ENCODE assay signal across 11 cellular contexts in genomic region chr7:100432053-100432452, GRCh38. TPM values are rescaled to one million over a fixed set of nuclear protein-coding genes. Genes with fewer than 3 reads are reported as not detected.
DNase-seq lines count a peak whose midpoint lies in the region; ATAC-seq and TF ChIP-seq lines count a peak whose summit lies in the region.
"Had no signal": no experiment of that assay in that cellular context is flagged by ENCODE, and none has a peak within 500 bp of the region (broad histone marks: within the 10 kb centered on the region; RNA-seq: fewer than 3 reads in every experiment).

No MANE protein-coding gene starts in this region.

- H4K20me1 ChIP-seq in DOHH2 (ENCODE audit: control insufficient read depth, insufficient read depth, low read depth, low read length) (peaks cover 11% of the 10 kb centered on the region; the same call in 1 of the 2 replicates), OCI-LY1 (ENCODE audit: insufficient read depth, low read length) (no peaks in the 10 kb centered on the region), neural progenitor cell (ENCODE audit: low read depth) (peaks cover 51% of the 10 kb centered on the region)

- H3K27me3 ChIP-seq in DOHH2 (ENCODE audit: control insufficient read depth, low read length) (no peaks in the 10 kb centered on the region), OCI-LY1 (ENCODE audit: insufficient read depth, low read length) (no peaks in the 10 kb centered on the region), neural progenitor cell (peaks cover 10% of the 10 kb centered on the region)

- H3K4me3 ChIP-seq in DOHH2 (ENCODE audit: low read length) (peak overlapping the region; percentile 77), OCI-LY1 (ENCODE audit: low read depth, low read length, poor library complexity, severe bottlenecking) (no peak overlapping the region), neural progenitor cell (peak overlapping the region; percentile 71)

- H3K36me3 ChIP-seq in DOHH2 (ENCODE audit: control insufficient read depth, low read length): peaks cover 64% of the 10 kb centered on the region
- peaks cover 52% of the 10 kb centered on the region for H3K36me3 ChIP-seq in OCI-LY1 (ENCODE audit: insufficient read depth, low read length)
- no peaks in the 10 kb centered on the region for H3K36me3 ChIP-seq in neural progenitor cell

- no peak for TF ChIP-seq CTCF in DOHH2 (IDR thresholded peaks at IDR 0.05; ENCODE audit: low read depth, low read length, poor library complexity, severe bottlenecking)
- TF ChIP-seq CTCF in OCI-LY1 (IDR thresholded peaks at IDR 0.05; ENCODE audit: low read length): no peak
- no peak for TF ChIP-seq CTCF in chondrocyte (IDR thresholded peaks at IDR 0.05)
- no peak for TF ChIP-seq CTCF in neural progenitor cell (IDR thresholded peaks at IDR 0.05)
- no peak for TF ChIP-seq CTCF in omental fat pad (IDR thresholded peaks at IDR 0.05)
- no peak for TF ChIP-seq CTCF in GM10266 (IDR thresholded peaks at IDR 0.05; ENCODE audit: control insufficient read depth, insufficient read depth, low read depth, missing control alignments)

- no peak overlapping the region for H2AFZ ChIP-seq in OCI-LY1 (ENCODE audit: low read length)
- no peak overlapping the region for H2AFZ ChIP-seq in neural progenitor cell (replicated peaks)

- peaks cover 60% of the 10 kb centered on the region for H3K4me1 ChIP-seq in DOHH2 (ENCODE audit: control insufficient read depth, low read length)
- H3K4me1 ChIP-seq in OCI-LY1 (ENCODE audit: insufficient read depth, low read length, severe bottlenecking): peaks cover 59% of the 10 kb centered on the region
- peaks cover 32% of the 10 kb centered on the region for H3K4me1 ChIP-seq in neural progenitor cell

- H3K27me3 Mint-ChIP-seq in chondrocyte (ENCODE audit: low read depth): no peaks in the 10 kb centered on the region
- H3K27me3 Mint-ChIP-seq in neural progenitor cell (ENCODE audit: insufficient read depth, low read depth): peaks cover 12% of the 10 kb centered on the region

- H3K9me3 ChIP-seq in DOHH2 (ENCODE audit: control insufficient read depth, insufficient read depth, low read length) (peaks cover 5% of the 10 kb centered on the region), OCI-LY1 (ENCODE audit: low read length) (no peaks in the 10 kb centered on the region), neural progenitor cell (ENCODE audit: low read depth) (no peaks in the 10 kb centered on the region)

- H3K27ac Mint-ChIP-seq in chondrocyte (ENCODE audit: unreplicated experiment): no peak overlapping the region
- peak overlapping the region; percentile 83 for H3K27ac Mint-ChIP-seq in neural progenitor cell

- H3K27ac ChIP-seq in DOHH2 (ENCODE audit: low read depth, low read length): peak overlapping the region; percentile 89
- H3K27ac ChIP-seq in OCI-LY1 (ENCODE audit: low read depth, low read length, poor library complexity, severe bottlenecking): peak overlapping the region; percentile 92
- H3K27ac ChIP-seq in neural progenitor cell: peak overlapping the region; percentile 4

- H3K36me3 Mint-ChIP-seq in chondrocyte (ENCODE audit: low read depth) (peaks cover 9% of the 10 kb centered on the region), neural progenitor cell (peaks cover 32% of the 10 kb centered on the region)

- H3K4me2 ChIP-seq in DOHH2 (ENCODE audit: low read length) (peak overlapping the region; percentile 83), OCI-LY1 (ENCODE audit: low read length) (peak overlapping the region; percentile 77; the same call in 1 of the 2 replicates), neural progenitor cell (peak overlapping the region; percentile 81)

- DNase-seq in chondrocyte (ENCODE audit: low spot score): no peak
- DNase-seq in neural progenitor cell (ENCODE audit: low spot score): no peak
- no peak for DNase-seq in omental fat pad (ENCODE audit: low spot score)
- DNase-seq in GM03348 (ENCODE audit: low spot score): no peak
- no peak for DNase-seq in AG20443 (ENCODE audit: low spot score)
- no peak for DNase-seq in GM10266 (ENCODE audit: extremely low spot score)
- DNase-seq: midbrain, NCI-H187 had no signal

- H3F3A ChIP-seq in DOHH2 (ENCODE audit: control insufficient read depth, insufficient read depth): peaks cover 46% of the 10 kb centered on the region
- 0 out of 2 replicates have a peak, but pooled peaks cover 9% of the 10 kb centered on the region for H3F3A ChIP-seq in OCI-LY1 (ENCODE audit: insufficient read depth, low read length)
- H3F3A ChIP-seq in neural progenitor cell (ENCODE audit: low read depth): peaks cover 70% of the 10 kb centered on the region

- H3K9ac ChIP-seq in OCI-LY1 (ENCODE audit: low read length) (peak overlapping the region; percentile 95; the same call in 1 of the 2 replicates), neural progenitor cell (no peak overlapping the region)

- H3K4me3 Mint-ChIP-seq in chondrocyte (ENCODE audit: unreplicated experiment) (peak overlapping the region; percentile 36), neural progenitor cell (peak overlapping the region; percentile 89)

- ATAC-seq in omental fat pad (ENCODE audit: low FRiP score): no peak

- H3K9me3 Mint-ChIP-seq in chondrocyte (ENCODE audit: low read depth) (no peaks in the 10 kb centered on the region), neural progenitor cell (peaks cover 2% of the 10 kb centered on the region)

- H3K9me2 ChIP-seq in DOHH2 (replicated peaks; ENCODE audit: control insufficient read depth, low read length): no peaks in the 10 kb centered on the region
- no peaks in the 10 kb centered on the region for H3K9me2 ChIP-seq in OCI-LY1 (ENCODE audit: low read depth, low read length)

- peaks cover 68% of the 10 kb centered on the region for H3K79me2 ChIP-seq in DOHH2 (ENCODE audit: control insufficient read depth, low read length)
- peaks cover 6% of the 10 kb centered on the region; the same call in 1 of the 2 replicates for H3K79me2 ChIP-seq in OCI-LY1 (ENCODE audit: insufficient read depth, low read length)
- peaks cover 62% of the 10 kb centered on the region for H3K79me2 ChIP-seq in neural progenitor cell (ENCODE audit: low read depth)

- H3K4me1 Mint-ChIP-seq in chondrocyte (ENCODE audit: low read depth) (peaks cover 50% of the 10 kb centered on the region), neural progenitor cell (peaks cover 49% of the 10 kb centered on the region)

RNA-seq across cellular contexts. Expression of gene MEPCE, which starts 2.4 kb away (rescaled TPM):
- 30.9 to 39.1 TPM (median 31.8 TPM) in 3 replicates for total RNA-seq in chondrocyte
- 16.4 and 42.6 TPM in 2 replicates for total RNA-seq in neural progenitor cell (ENCODE audit: low replicate concordance)
- 10 to 100 TPM; 23.6 to 49.5 (median 36.6) TPM for total RNA-seq in omental fat pad

RNA-seq across cellular contexts. Expression of gene ZCWPW1, which starts 3.5 kb away (rescaled TPM):
- 2.3 to 3.8 TPM (median 2.6 TPM) in 3 replicates for total RNA-seq in chondrocyte
- 1.4 and 1.8 TPM in 2 replicates for total RNA-seq in neural progenitor cell (ENCODE audit: low replicate concordance)
- 1 to 10 TPM; 2.8 to 5.8 (median 3.6) TPM for total RNA-seq in omental fat pad

RNA-seq across cellular contexts. Expression of gene PPP1R35, which starts 4.2 kb away (rescaled TPM):
- total RNA-seq in chondrocyte (20.5 to 23.0 TPM (median 21.0 TPM) in 3 replicates), neural progenitor cell (ENCODE audit: low replicate concordance) (7.3 and 33.0 TPM in 2 replicates), omental fat pad (10 to 100 TPM in 3 of 4 donors, 1 to 10 TPM in 1; 6.1 to 22.2 (median 17.7) TPM)

RNA-seq across cellular contexts. Expression of gene SPACDR, which starts 32.0 kb away (rescaled TPM):
- total RNA-seq in chondrocyte: 0.42 to 0.87 TPM in 2 of 3 replicates, not detected in the other
- 0.71 TPM in 1 of 2 replicates, not detected in the other for total RNA-seq in neural progenitor cell (ENCODE audit: low replicate concordance)
- total RNA-seq in omental fat pad: 1 to 10 TPM in 1 of 4 donors, under 1 TPM in 1, not detected in 2; 0.84 to 1.3 TPM
- total RNA-seq: fibroblast of villous mesenchyme had no signal

RNA-seq across cellular contexts. Expression of gene TSC22D4, which starts 47.0 kb away (rescaled TPM):
- total RNA-seq in chondrocyte (24.0 to 34.1 TPM (median 33.0 TPM) in 3 replicates), neural progenitor cell (ENCODE audit: low replicate concordance) (11.0 and 17.6 TPM in 2 replicates), omental fat pad (10 to 100 TPM; 15.6 to 36.4 (median 21.4) TPM)

Comparison
In these comparisons a context has a peak if more than half of its experiments do, and no peak if none do; other contexts are left out.
1. H3K27ac ChIP-seq: peak in every context shown above with its lines; median percentile 92 in OCI-LY1; 89 in DOHH2; 4 in neural progenitor cell.